In genomic region chr12:19744760-19745218, GRCh38 we compare ENCODE assay signal across 1 cellular context.
TF ChIP-seq lines count a peak whose summit lies in the region.

No MANE protein-coding gene starts in this region.

TF ChIP-seq in liver, 16 proteins besides CTCF, POLR2A, EP300 and RAD21 (continued from another document):
- TF ChIP-seq ATF3 (IDR thresholded peaks at IDR 0.05), result no peak
- no peak for TF ChIP-seq HNF4A (conservative IDR thresholded peaks at IDR 0.05)
- TF ChIP-seq SP1 (IDR thresholded peaks at IDR 0.05), result peak; percentile 23
- TF ChIP-seq FOXA1 (IDR thresholded peaks at IDR 0.05), result no peak
- no peak for TF ChIP-seq FOXA2 (IDR thresholded peaks at IDR 0.05)
- peak; percentile 53 for TF ChIP-seq NR2F2 (IDR thresholded peaks at IDR 0.05)
- TF ChIP-seq GABPA (IDR thresholded peaks at IDR 0.05 in 1 of 2, conservative IDR thresholded peaks at IDR 0.05 in 1 of 2), result no peak
- TF ChIP-seq RXRA (IDR thresholded peaks at IDR 0.05), result peak in 1 of 2 donors; percentile 8
- no peak for TF ChIP-seq YY1 (IDR thresholded peaks at IDR 0.05)
- TF ChIP-seq HNF4G (IDR thresholded peaks at IDR 0.05), result no peak
- TF ChIP-seq, protein P1, sequence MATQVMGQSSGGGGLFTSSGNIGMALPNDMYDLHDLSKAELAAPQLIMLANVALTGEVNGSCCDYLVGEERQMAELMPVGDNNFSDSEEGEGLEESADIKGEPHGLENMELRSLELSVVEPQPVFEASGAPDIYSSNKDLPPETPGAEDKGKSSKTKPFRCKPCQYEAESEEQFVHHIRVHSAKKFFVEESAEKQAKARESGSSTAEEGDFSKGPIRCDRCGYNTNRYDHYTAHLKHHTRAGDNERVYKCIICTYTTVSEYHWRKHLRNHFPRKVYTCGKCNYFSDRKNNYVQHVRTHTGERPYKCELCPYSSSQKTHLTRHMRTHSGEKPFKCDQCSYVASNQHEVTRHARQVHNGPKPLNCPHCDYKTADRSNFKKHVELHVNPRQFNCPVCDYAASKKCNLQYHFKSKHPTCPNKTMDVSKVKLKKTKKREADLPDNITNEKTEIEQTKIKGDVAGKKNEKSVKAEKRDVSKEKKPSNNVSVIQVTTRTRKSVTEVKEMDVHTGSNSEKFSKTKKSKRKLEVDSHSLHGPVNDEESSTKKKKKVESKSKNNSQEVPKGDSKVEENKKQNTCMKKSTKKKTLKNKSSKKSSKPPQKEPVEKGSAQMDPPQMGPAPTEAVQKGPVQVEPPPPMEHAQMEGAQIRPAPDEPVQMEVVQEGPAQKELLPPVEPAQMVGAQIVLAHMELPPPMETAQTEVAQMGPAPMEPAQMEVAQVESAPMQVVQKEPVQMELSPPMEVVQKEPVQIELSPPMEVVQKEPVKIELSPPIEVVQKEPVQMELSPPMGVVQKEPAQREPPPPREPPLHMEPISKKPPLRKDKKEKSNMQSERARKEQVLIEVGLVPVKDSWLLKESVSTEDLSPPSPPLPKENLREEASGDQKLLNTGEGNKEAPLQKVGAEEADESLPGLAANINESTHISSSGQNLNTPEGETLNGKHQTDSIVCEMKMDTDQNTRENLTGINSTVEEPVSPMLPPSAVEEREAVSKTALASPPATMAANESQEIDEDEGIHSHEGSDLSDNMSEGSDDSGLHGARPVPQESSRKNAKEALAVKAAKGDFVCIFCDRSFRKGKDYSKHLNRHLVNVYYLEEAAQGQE (IDR thresholded peaks at IDR 0.05), result no peak
- no peak for TF ChIP-seq EGR1 (IDR thresholded peaks at IDR 0.05; ENCODE audit: low read depth in 2 of 2)
- TF ChIP-seq ZBTB33 (IDR thresholded peaks at IDR 0.05), result no peak
TF ChIP-seq in liver: peak in this region for 4.
